11 cellular contexts compared by ENCODE assay signal in the genomic region with DNA sequence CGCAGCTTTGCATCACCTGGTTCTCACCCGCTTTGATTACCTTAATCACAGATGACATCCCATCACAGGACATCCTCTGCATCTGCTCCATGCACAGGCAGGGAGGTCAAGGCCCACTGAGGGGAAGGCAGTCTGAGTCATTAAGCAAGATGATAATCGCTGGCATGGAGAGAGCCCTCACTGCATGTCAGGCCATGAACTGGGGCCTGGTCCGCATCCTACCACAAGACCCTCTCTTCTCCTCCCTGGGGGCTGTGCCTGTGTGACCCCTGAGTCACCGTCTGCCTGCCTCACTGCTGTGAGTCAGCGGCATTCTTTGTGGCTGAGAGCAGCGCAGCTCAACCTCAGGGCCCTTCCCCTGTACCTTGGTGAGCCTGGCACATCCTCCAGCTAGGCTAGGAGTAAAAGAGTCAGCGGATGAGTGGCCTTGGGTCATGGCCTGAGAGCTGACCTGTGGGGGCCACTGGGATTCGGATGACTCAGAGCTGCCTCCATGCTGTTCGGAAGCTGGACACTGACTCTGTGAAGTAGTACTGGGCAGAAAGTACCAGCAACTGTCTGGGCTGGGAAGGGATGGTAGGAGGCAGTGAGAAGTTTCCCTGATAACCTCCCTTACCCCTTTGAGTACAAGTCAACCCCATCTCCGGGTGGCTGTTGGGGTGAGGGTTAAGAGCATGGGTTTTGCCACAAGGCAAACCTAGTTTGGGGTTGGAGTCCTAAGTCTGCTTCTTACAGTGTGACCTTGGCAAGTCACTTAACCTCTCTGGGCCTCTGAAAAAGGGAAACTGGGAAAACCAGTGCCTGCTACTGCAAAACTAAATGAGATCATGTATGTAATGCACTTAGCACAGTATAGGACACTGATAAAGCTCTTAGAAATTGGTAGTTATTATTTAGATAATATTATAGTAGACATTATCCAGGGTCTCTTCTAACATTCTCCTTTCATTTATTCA. TPM values are rescaled to one million over a fixed set of nuclear protein-coding genes. Genes with fewer than 3 reads are reported as not detected.
DNase-seq lines count a peak whose midpoint lies in the region; ATAC-seq and TF ChIP-seq lines count a peak whose summit lies in the region.
"Had no signal": no experiment of that assay in that cellular context is flagged by ENCODE, and none has a peak within 500 bp of the region (broad histone marks: within the 10 kb centered on the region; RNA-seq: fewer than 3 reads in every experiment).

No MANE protein-coding gene starts in this region.

- H3K36me3 Mint-ChIP-seq in neural crest cell (ENCODE audit: low read depth) = no peaks in the 10 kb centered on the region
- H3K36me3 Mint-ChIP-seq: activated naive CD4-positive, alpha-beta T cell treated with anti-CD3 and anti-CD28 coated beads, Interleukin-2, amount 50 U/mL, for 24 hours had no signal

- H3K27me3 Mint-ChIP-seq in neural crest cell (ENCODE audit: low read depth) = no peaks in the 10 kb centered on the region
- H3K27me3 Mint-ChIP-seq: activated naive CD4-positive, alpha-beta T cell treated with anti-CD3 and anti-CD28 coated beads, Interleukin-2, amount 50 U/mL, for 24 hours had no signal

- TF ChIP-seq CTCF in neural crest cell (conservative IDR thresholded peaks at IDR 0.05) = no peak

- no peak for ATAC-seq in GM21360 (IDR thresholded peaks at IDR 0.05; ENCODE audit: unreplicated experiment)
- ATAC-seq in GM18867 (IDR thresholded peaks at IDR 0.05; ENCODE audit: unreplicated experiment) = no peak

- H3K4me1 Mint-ChIP-seq in neural crest cell = peaks cover 40% of the 10 kb centered on the region
- H3K4me1 Mint-ChIP-seq: activated naive CD4-positive, alpha-beta T cell treated with anti-CD3 and anti-CD28 coated beads, Interleukin-2, amount 50 U/mL, for 24 hours had no signal

- peaks cover 2% of the 10 kb centered on the region for H3K9me3 Mint-ChIP-seq in neural crest cell
- H3K9me3 Mint-ChIP-seq: activated naive CD4-positive, alpha-beta T cell treated with anti-CD3 and anti-CD28 coated beads, Interleukin-2, amount 50 U/mL, for 24 hours had no signal

- H3K27ac Mint-ChIP-seq in neural crest cell (ENCODE audit: unreplicated experiment) = peak overlapping the region; percentile 44
- H3K27ac Mint-ChIP-seq: activated naive CD4-positive, alpha-beta T cell treated with anti-CD3 and anti-CD28 coated beads, Interleukin-2, amount 50 U/mL, for 24 hours had no signal

- no peak overlapping the region for H3K4me3 Mint-ChIP-seq in neural crest cell
- H3K4me3 Mint-ChIP-seq: activated naive CD4-positive, alpha-beta T cell treated with anti-CD3 and anti-CD28 coated beads, Interleukin-2, amount 50 U/mL, for 24 hours had no signal

- DNase-seq in EH (ENCODE audit: low read depth) = peak; percentile 96
- DNase-seq in LoVo (ENCODE audit: low spot score) = peak; percentile 31
- DNase-seq in dedifferentiated amniotic fluid mesenchymal stem cell (ENCODE audit: extremely low spot score) = peak; percentile 57
- peak; percentile 30 for DNase-seq in neural crest cell (ENCODE audit: low read depth, low spot score)
- DNase-seq in Kasumi-1 (lab: John Stamatoyannopoulos, UW) = no peak
- DNase-seq in T-helper 2 cell = no peak
- DNase-seq: NCI-H1930, pancreas had no signal

RNA-seq across cellular contexts. Expression of gene ARSI, which starts 14.6 kb away (rescaled TPM):
- 0.25 and 0.51 TPM in 2 replicates for total RNA-seq in neural crest cell

RNA-seq across cellular contexts. Expression of gene CAMK2A, which starts 27.8 kb away (rescaled TPM):
- total RNA-seq in neural crest cell = 0.30 and 0.59 TPM in 2 replicates

RNA-seq across cellular contexts. Expression of gene TCOF1, which starts 40.2 kb away (rescaled TPM):
- 91.1 and 96.0 TPM in 2 replicates for total RNA-seq in neural crest cell

Comparison
In these comparisons a context has a peak if more than half of its experiments do, and no peak if none do; other contexts are left out.
1. DNase-seq: peak in EH (single experiment), LoVo (single experiment), dedifferentiated amniotic fluid mesenchymal stem cell (single experiment) and neural crest cell (single experiment); none in Kasumi-1 (0 of 2) and T-helper 2 cell (0 of 5).